8 cellular contexts compared by ENCODE assay signal in the genomic region with DNA sequence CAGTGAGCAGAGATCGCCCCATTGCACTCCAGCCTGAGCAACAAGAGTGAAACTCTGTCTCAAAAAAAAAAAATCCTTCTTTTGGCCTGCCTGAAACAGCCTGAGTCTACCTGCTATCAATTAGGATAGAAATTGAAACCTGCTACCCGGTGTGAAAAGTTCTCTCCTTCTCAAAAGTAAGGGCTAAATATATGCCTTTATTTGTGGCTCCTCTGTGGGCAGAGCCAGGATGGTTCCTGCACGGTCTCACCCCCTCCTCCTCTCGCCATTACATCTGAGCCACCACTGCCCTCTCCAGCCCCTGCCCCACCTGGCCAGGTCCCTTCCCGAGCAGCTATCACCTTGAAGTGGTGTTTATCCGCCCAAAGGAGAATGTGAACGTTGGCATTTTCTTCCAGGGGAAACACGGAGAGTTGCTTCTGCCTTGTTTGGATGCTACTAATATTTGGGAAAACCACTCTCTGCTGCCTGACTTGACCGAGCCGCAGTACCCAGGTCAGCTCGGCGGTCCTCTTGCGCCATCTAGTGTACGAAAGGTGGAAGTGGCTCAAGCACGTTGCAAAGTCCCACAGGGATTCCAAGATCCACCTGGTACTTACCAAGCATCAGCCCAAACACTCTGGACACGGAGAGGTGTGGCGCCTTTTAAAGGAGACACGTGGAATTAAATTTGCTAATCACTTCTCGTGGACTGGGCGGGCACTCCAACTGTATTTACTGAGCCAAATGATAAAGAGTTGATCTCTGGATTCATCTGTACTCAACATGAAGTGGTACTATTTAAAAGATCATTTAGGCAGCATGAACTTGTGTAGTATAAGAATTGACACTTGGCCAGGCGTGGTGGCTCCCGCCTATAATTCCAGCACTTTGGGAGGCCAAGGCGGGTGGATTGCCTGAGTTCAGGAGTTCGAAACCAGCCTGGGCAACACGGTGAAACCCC. TPM values are rescaled to one million over a fixed set of nuclear protein-coding genes. Genes with fewer than 3 reads are reported as not detected.
DNase-seq lines count a peak whose midpoint lies in the region; ATAC-seq and TF ChIP-seq lines count a peak whose summit lies in the region.

No MANE protein-coding gene starts in this region.

- H3K27me3 ChIP-seq in WERI-Rb-1 (ENCODE audit: insufficient read depth, low read depth, severe bottlenecking), result no peaks in the 10 kb centered on the region
- H3K27me3 ChIP-seq in breast epithelium, result no peaks in the 10 kb centered on the region

- intact Hi-C loops in breast epithelium (cut with DNase I; ENCODE audit: low total_unique reads), result no loop called here

- H3K36me3 ChIP-seq in WERI-Rb-1 (peaks cover 4% of the 10 kb centered on the region), breast epithelium (no peaks in the 10 kb centered on the region)

- H3K27ac ChIP-seq in WERI-Rb-1, result no peak overlapping the region
- no peak overlapping the region for H3K27ac ChIP-seq in breast epithelium

- no peaks in the 10 kb centered on the region for H3K4me1 ChIP-seq in breast epithelium

- ATAC-seq in HG02763 (IDR thresholded peaks at IDR 0.05; ENCODE audit: unreplicated experiment) (peak; percentile 56), HG02798 (IDR thresholded peaks at IDR 0.05; ENCODE audit: poor library complexity, unreplicated experiment) (no peak)

- TF ChIP-seq CTCF in WERI-Rb-1 (IDR thresholded peaks at IDR 0.05; ENCODE audit: low read depth, low read length) (peak; percentile 97), breast epithelium (IDR thresholded peaks at IDR 0.05) (peak; percentile 84 to 90 (median 90))

- H3K4me3 ChIP-seq in WERI-Rb-1 (ENCODE audit: low read depth, low read length) (no peak overlapping the region), breast epithelium (no peak overlapping the region)

- DNase-seq in ELR (ENCODE audit: low read depth) (peak; percentile 71), NCI-H2171 (lab: John Stamatoyannopoulos, UW) (peak; percentile 52), WERI-Rb-1 (peak; percentile 80), breast epithelium (ENCODE audit: low spot score in 2 of 2) (peak; percentile 70 to 81), islet precursor cell (peak; percentile 92)
- peak; percentile 34 to 52 for DNase-seq in stimulated activated CD4-positive, alpha-beta T cell treated with anti-CD3 and anti-CD28 coated beads, Interleukin-1b, Interleukin-23, amount 100 ng/mL, for 4 hours (ENCODE audit: low read depth in 2 of 2)

- H3K9me3 ChIP-seq in WERI-Rb-1 (ENCODE audit: severe bottlenecking), result no peaks in the 10 kb centered on the region
- H3K9me3 ChIP-seq in breast epithelium, result no peaks in the 10 kb centered on the region

- TF ChIP-seq POLR2A in breast epithelium (IDR thresholded peaks at IDR 0.05), result no peak

RNA-seq across cellular contexts. Expression of gene SETD4, which starts 31.9 kb away (rescaled TPM):
- 10 to 100 TPM; 14.2 to 34.1 (median 25.6) TPM for total RNA-seq in breast epithelium

RNA-seq across cellular contexts. Expression of gene CBR1, which starts 41.4 kb away (rescaled TPM):
- total RNA-seq in breast epithelium, result 100 to 1,000 TPM in 1 of 3 donors, 10 to 100 TPM in 2; 79.5 to 104 (median 85.5) TPM
